21 cellular contexts compared by ENCODE assay signal in genomic region chr9:80074439-80074838, GRCh38.
DNase-seq lines count a peak whose midpoint lies in the region; ATAC-seq, FAIRE-seq and TF ChIP-seq lines count a peak whose summit lies in the region.
"Had no signal": no experiment of that assay in that cellular context is flagged by ENCODE, and none has a peak within 500 bp of the region (broad histone marks: within the 10 kb centered on the region; RNA-seq: fewer than 3 reads in every experiment).

No MANE protein-coding gene starts in this region.

- no peak for FAIRE-seq in H54 (lab: Jason Lieb, UNC)
- FAIRE-seq: urothelium cell line had no signal

- peak; percentile 57 to 60 for ATAC-seq in gastrocnemius medialis
- ATAC-seq: natural killer cell treated with Interleukin-12 subunit alpha and Interleukin-12 subunit beta and Interleukin-15 and Interleukin-18, amount 100 ng/mL, for 72 hours; T-cell had no signal

- no peaks in the 10 kb centered on the region for H3K27me3 ChIP-seq in gastrocnemius medialis

- TF ChIP-seq POLR2A in gastrocnemius medialis (IDR thresholded peaks at IDR 0.05) (no peak), H54 (IDR thresholded peaks at IDR 0.05; ENCODE audit: low read depth, low read length) (no peak)

- no peaks in the 10 kb centered on the region for H3K9me3 ChIP-seq in gastrocnemius medialis
- H3K9me3 ChIP-seq: HAP-1 had no signal

- peaks cover 11 to 13% of the 10 kb centered on the region in 2 donors for H3K4me1 ChIP-seq in gastrocnemius medialis
- H3K4me1 ChIP-seq: HAP-1 had no signal

- no peaks in the 10 kb centered on the region for H3K36me3 ChIP-seq in gastrocnemius medialis
- H3K36me3 ChIP-seq: HAP-1 had no signal

- TF ChIP-seq CTCF in fibroblast of the aortic adventitia (IDR thresholded peaks at IDR 0.05; ENCODE audit: insufficient read depth, low read length) (no peak), gastrocnemius medialis (IDR thresholded peaks at IDR 0.05 in 4 of 5, conservative IDR thresholded peaks at IDR 0.05 in 1 of 5) (no peak)

- H3K27ac ChIP-seq in gastrocnemius medialis = peak overlapping the region in 1 of 4 donors; percentile 17

- intact Hi-C loops in gastrocnemius medialis (cut with DNase I; ENCODE audit: low total_unique reads) = no loop called here

- DNase-seq in EL (peak; percentile 5), OCI-M1 (lab: John Stamatoyannopoulos, UW) (peak; percentile 11), fibroblast of the aortic adventitia (ENCODE audit: low read depth) (peak; percentile 41), gastrocnemius medialis (peak; percentile 13 to 23), H54 (ENCODE audit: insufficient read length, low spot score) (no peak), NCI-H82 (lab: John Stamatoyannopoulos, UW) (no peak), SW 1271 (lab: John Stamatoyannopoulos, UW) (no peak)
- DNase-seq: activated CD4-positive, alpha-beta T cell treated with anti-CD3 and anti-CD28 coated beads for 4 hours; CD4-positive, alpha-beta T cell; cortex of kidney; endodermal cell; GF-D8; midbrain; MV-4-11; NCI-H2171; NCI-H774; SHP77 treated with DMSO at 0.1 percent for 48 hours; T-cell had no signal

- no peak overlapping the region for H3K4me3 ChIP-seq in fibroblast of the aortic adventitia (ENCODE audit: low read depth, low read length)
- no peak overlapping the region for H3K4me3 ChIP-seq in gastrocnemius medialis
- H3K4me3 ChIP-seq: HAP-1 had no signal

- in situ Hi-C loops in gastrocnemius medialis (cut with MboI; ENCODE audit: low sequenced_read_pairs in 4 of 4) = loop anchor here in 1 of 4 donors (25.0 kb wide), 1 partner anchor 1537 kb away; no protein-coding TSS in a partner anchor

Comparison
In these comparisons a context has a peak if more than half of its experiments do, and no peak if none do; other contexts are left out.
1. DNase-seq: peak in EL (single experiment), OCI-M1 (single experiment), fibroblast of the aortic adventitia (single experiment) and gastrocnemius medialis (2 of 2); none in H54 (single experiment), NCI-H82 (single experiment) and SW 1271 (0 of 2).